20 cellular contexts compared by ENCODE assay signal in genomic region chr10:88222878-88223277, GRCh38.
DNase-seq lines count a peak whose midpoint lies in the region; FAIRE-seq and TF ChIP-seq lines count a peak whose summit lies in the region.
"Had no signal": no experiment of that assay in that cellular context is flagged by ENCODE, and none has a peak within 500 bp of the region (broad histone marks: within the 10 kb centered on the region; RNA-seq: fewer than 3 reads in every experiment).

No MANE protein-coding gene starts in this region.

- H3K4me1 ChIP-seq in tibial artery, result peaks cover 0 to 30% (median 11%) of the 10 kb centered on the region in 4 donors

- H3K27ac ChIP-seq in tibial artery, result no peak overlapping the region
- H3K27ac ChIP-seq: RWPE1 had no signal

- FAIRE-seq in GM12891 (lab: Jason Lieb, UNC), result peak; percentile 50
- no peak for FAIRE-seq in bronchial epithelial cell (lab: Jason Lieb, UNC)

- DNase-seq in GM12891 (ENCODE audit: insufficient read length, low spot score) (no peak), NCI-H226 (peak; percentile 59), bronchial epithelial cell (ENCODE audit: low read depth) (peak; percentile 55), left kidney (ENCODE audit: low read depth, low spot score) (peak; percentile 58), HEK293T (ENCODE audit: extremely low spot score) (no peak), tibial artery (no peak), NCI-H1417 (lab: John Stamatoyannopoulos, UW) (no peak)
- no peak for DNase-seq in stimulated activated CD8-positive, alpha-beta memory T cell treated with anti-CD3 and anti-CD28 coated beads, Interleukin-4, amount 100 ng/mL, for 48 hours
- DNase-seq: BE2C; Caco-2; CD4-positive, alpha-beta T cell; GDM1; GOT3; KBM-7; NCI-H1417 treated with DMSO at 0.1 percent for 48 hours; NCI-H187 treated with DMSO at 0.1 percent for 48 hours; NCI-H446; NCI-H774; SIG-M5 had no signal

- intact Hi-C loops in tibial artery (cut with DNase I; ENCODE audit: low total_unique reads), result no loop called here

- POLR2A ChIA-PET in HEK293T (lab: Yijun Ruan, JAX), result no interaction called here

- no peak for TF ChIP-seq POLR2A in GM12891 (IDR thresholded peaks at IDR 0.05; ENCODE audit: low read depth, low read length)

- no peak for TF ChIP-seq CTCF in bronchial epithelial cell (IDR thresholded peaks at IDR 0.05; ENCODE audit: insufficient read depth, low read length, severe bottlenecking)
- no peak for TF ChIP-seq CTCF in tibial artery (IDR thresholded peaks at IDR 0.05)

- H3K4me3 ChIP-seq in bronchial epithelial cell (ENCODE audit: low read depth, low read length) (no peak overlapping the region), tibial artery (no peak overlapping the region)

- H3K36me3 ChIP-seq in bronchial epithelial cell (ENCODE audit: control insufficient read depth, insufficient read depth, low read length), result no peaks in the 10 kb centered on the region
- H3K36me3 ChIP-seq in tibial artery, result no peaks in the 10 kb centered on the region
- H3K36me3 ChIP-seq: BE2C had no signal

- H3K9me3 ChIP-seq in tibial artery, result no peaks in the 10 kb centered on the region
- H3K9me3 ChIP-seq: BE2C, Caco-2 had no signal

- H3K27me3 ChIP-seq in bronchial epithelial cell (ENCODE audit: control insufficient read depth, insufficient read depth, low read length) (no peaks in the 10 kb centered on the region), tibial artery (no peaks in the 10 kb centered on the region)
- H3K27me3 ChIP-seq: BE2C had no signal

- CTCF ChIA-PET in HEK293T (lab: Yijun Ruan, JAX), result no interaction called here

TF ChIP-seq in GM12891, 5 proteins besides CTCF, POLR2A, EP300 and RAD21:
- TF ChIP-seq TAF1 (IDR thresholded peaks at IDR 0.05; ENCODE audit: low read depth, low read length) (no peak), PAX5 (IDR thresholded peaks at IDR 0.05; ENCODE audit: insufficient read depth, low read length, severe bottlenecking) (no peak), POLR2AphosphoS5 (IDR thresholded peaks at IDR 0.05; ENCODE audit: low read depth, low read length) (no peak), POU2F2 (IDR thresholded peaks at IDR 0.05; ENCODE audit: low read depth, low read length) (no peak), SPI1 (IDR thresholded peaks at IDR 0.05; ENCODE audit: low read depth, low read length) (no peak)

TF ChIP-seq in HEK293T, 16 proteins besides CTCF, POLR2A, EP300 and RAD21:
- TF ChIP-seq FOXM1 (IDR thresholded peaks at IDR 0.05; ENCODE audit: borderline replicate concordance), result no peak
- no peak for TF ChIP-seq ZNF384 (IDR thresholded peaks at IDR 0.05)
- no peak for TF ChIP-seq BHLHE40 (IDR thresholded peaks at IDR 0.05; ENCODE audit: borderline replicate concordance)
- TF ChIP-seq SUZ12 (IDR thresholded peaks at IDR 0.05), result no peak
- no peak for TF ChIP-seq FOXK2 (IDR thresholded peaks at IDR 0.05)
- TF ChIP-seq ELF4 (IDR thresholded peaks at IDR 0.05), result no peak
- no peak for TF ChIP-seq HDGF (IDR thresholded peaks at IDR 0.05; ENCODE audit: borderline replicate concordance)
- TF ChIP-seq TARDBP (IDR thresholded peaks at IDR 0.05), result no peak
- TF ChIP-seq PKNOX1 (IDR thresholded peaks at IDR 0.05), result no peak
- no peak for TF ChIP-seq LEF1 (IDR thresholded peaks at IDR 0.05; ENCODE audit: borderline replicate concordance)
- no peak for TF ChIP-seq ARNT (IDR thresholded peaks at IDR 0.05)
- no peak for TF ChIP-seq L3MBTL2 (conservative IDR thresholded peaks at IDR 0.05)
- no peak for TF ChIP-seq CTBP1 (IDR thresholded peaks at IDR 0.05; ENCODE audit: borderline replicate concordance)
- no peak for TF ChIP-seq SP1 (IDR thresholded peaks at IDR 0.05)
- TF ChIP-seq FOXA1 (IDR thresholded peaks at IDR 0.05), result no peak
- TF ChIP-seq NFRKB (IDR thresholded peaks at IDR 0.05), result no peak
TF ChIP-seq in HEK293T: peak in this region for 0.

Comparison
In these comparisons a context has a peak if more than half of its experiments do, and no peak if none do; other contexts are left out.
1. DNase-seq: peak in NCI-H226 (single experiment), bronchial epithelial cell (single experiment) and left kidney (single experiment); none in GM12891 (single experiment), HEK293T (single experiment), stimulated activated CD8-positive, alpha-beta memory T cell treated with anti-CD3 and anti-CD28 coated beads, Interleukin-4, amount 100 ng/mL, for 48 hours (single experiment), tibial artery (0 of 2) and NCI-H1417 (0 of 3).